ENCODE assay signal across 15 cellular contexts in the genomic region with DNA sequence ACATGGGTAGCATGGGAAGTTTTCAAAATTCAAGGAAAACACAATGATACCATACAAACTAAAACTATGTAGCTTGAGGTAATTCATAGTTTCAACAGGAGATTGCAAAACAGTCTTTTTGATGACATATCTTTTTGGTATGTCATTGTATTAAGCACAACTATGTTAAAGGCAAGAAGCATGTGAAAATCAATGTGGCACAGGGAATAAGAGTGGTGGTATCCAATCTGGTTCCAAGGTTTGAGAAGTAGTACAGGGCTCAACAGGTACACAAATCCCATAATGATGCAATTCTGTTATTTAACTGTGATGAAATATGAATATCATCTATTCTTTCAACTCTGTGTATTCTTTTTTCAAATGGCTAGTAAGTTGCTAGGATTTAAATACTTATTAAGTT. TPM values are rescaled to one million over a fixed set of nuclear protein-coding genes. Genes with fewer than 3 reads are reported as not detected.
DNase-seq lines count a peak whose midpoint lies in the region; ATAC-seq and TF ChIP-seq lines count a peak whose summit lies in the region.
"Had no signal": no experiment of that assay in that cellular context is flagged by ENCODE, and none has a peak within 500 bp of the region (broad histone marks: within the 10 kb centered on the region; RNA-seq: fewer than 3 reads in every experiment).

No MANE protein-coding gene starts in this region.

- H3K36me3 ChIP-seq in mesenchymal stem cell (ENCODE audit: control insufficient read depth in 1 of 2, insufficient read depth in 2 of 2, low read depth in 1 of 2, low read length in 2 of 2) = no peaks in the 10 kb centered on the region
- H3K36me3 ChIP-seq in HAP-1 (replicated peaks) = no peaks in the 10 kb centered on the region
- H3K36me3 ChIP-seq: neutrophil had no signal

- H4K8ac ChIP-seq in mesenchymal stem cell (ENCODE audit: low read length) = no peak overlapping the region

- no peak overlapping the region for H3K9ac ChIP-seq in mesenchymal stem cell (ENCODE audit: low read length)

- H3K4ac ChIP-seq in mesenchymal stem cell (ENCODE audit: low read depth in 1 of 2, low read length in 2 of 2) = no peak overlapping the region

- no peak overlapping the region for H3K4me3 Mint-ChIP-seq in endothelial cell (ENCODE audit: unreplicated experiment)
- H3K4me3 Mint-ChIP-seq: CD4-positive, alpha-beta memory T cell had no signal

- no peak overlapping the region for H3K4me2 ChIP-seq in mesenchymal stem cell (ENCODE audit: low read length, poor library complexity, severe bottlenecking)

- no peak overlapping the region for H3K23ac ChIP-seq in mesenchymal stem cell (ENCODE audit: low read length in 2 of 2)

- no peak overlapping the region for H3K4me3 ChIP-seq in choroid plexus epithelial cell (ENCODE audit: low read depth, low read length)
- peak overlapping the region in 1 of 2 experiments; percentile 23 for H3K4me3 ChIP-seq in mesenchymal stem cell (ENCODE audit: insufficient read depth in 1 of 2, low read depth in 1 of 2, low read length in 2 of 2)
- H3K4me3 ChIP-seq in HAP-1 = no peak overlapping the region

- H3K27me3 ChIP-seq in mesenchymal stem cell (ENCODE audit: control insufficient read depth in 1 of 2, insufficient read depth in 1 of 2, low read length in 2 of 2) (no peaks in the 10 kb centered on the region), HAP-1 (ENCODE audit: low read depth) (no peaks in the 10 kb centered on the region; the same call in 1 of the 2 replicates)

- no peak overlapping the region for H3K18ac ChIP-seq in mesenchymal stem cell (ENCODE audit: low read depth in 1 of 2, low read length in 2 of 2)

- H2BK120ac ChIP-seq in mesenchymal stem cell (ENCODE audit: low read depth, low read length) = no peak overlapping the region

- no peak overlapping the region for H2BK5ac ChIP-seq in mesenchymal stem cell (ENCODE audit: low read depth, low read length, poor library complexity, severe bottlenecking)

- H3K79me1 ChIP-seq in mesenchymal stem cell (replicated peaks; ENCODE audit: low read length, poor library complexity, severe bottlenecking) = no peaks in the 10 kb centered on the region

- no peaks in the 10 kb centered on the region for H3K36me3 Mint-ChIP-seq in endothelial cell (ENCODE audit: low read depth, unreplicated experiment)
- H3K36me3 Mint-ChIP-seq: CD4-positive, alpha-beta memory T cell had no signal

- H3K4me1 ChIP-seq in mesenchymal stem cell (ENCODE audit: control insufficient read depth, insufficient read depth, low read depth, low read length) (no peaks in the 10 kb centered on the region), HAP-1 (no peaks in the 10 kb centered on the region)

- ATAC-seq in GM19023 (IDR thresholded peaks at IDR 0.05; ENCODE audit: unreplicated experiment) = no peak
- no peak for ATAC-seq in stimulated activated naive CD8-positive, alpha-beta T cell treated with anti-CD3 and anti-CD28 coated beads, Interleukin-15, Interleukin-2, amounts not matched to agents 100 U/mL and 50 U/mL, for 24 hours

- no peak overlapping the region for H2BK15ac ChIP-seq in mesenchymal stem cell (ENCODE audit: low read depth, poor library complexity, severe bottlenecking)

- no peak overlapping the region for H2AK5ac ChIP-seq in mesenchymal stem cell (ENCODE audit: low read length, severe bottlenecking)

- DNase-seq in ELR (ENCODE audit: low read depth) = peak; percentile 88
- peak; percentile 25 for DNase-seq in RKO (ENCODE audit: low spot score)
- DNase-seq in choroid plexus epithelial cell (ENCODE audit: low read depth) = peak; percentile 81
- DNase-seq in mesenchymal stem cell = peak; percentile 61
- DNase-seq in endothelial cell (ENCODE audit: low spot score) = no peak
- no peak for DNase-seq in HAP-1 (ENCODE audit: low spot score in 2 of 2)
- no peak for DNase-seq in stimulated activated naive CD8-positive, alpha-beta T cell treated with anti-CD3 and anti-CD28 coated beads, Interleukin-15, Interleukin-2, amounts not matched to agents 100 U/mL and 50 U/mL, for 24 hours
- DNase-seq: activated CD4-positive, alpha-beta T cell treated with anti-CD3 and anti-CD28 coated beads for 4 hours; activated T-cell treated with anti-CD3 and anti-CD28 coated beads, Interleukin-2, amount 50 U/mL, for 48 hours; amniotic stem cell; CD4-positive, alpha-beta memory T cell; substantia nigra had no signal

- in situ Hi-C loops in HAP-1 (cut with MboI; ENCODE audit: low sequenced_read_pairs) = no loop called here

- no peak overlapping the region for H3K14ac ChIP-seq in mesenchymal stem cell (ENCODE audit: low read length in 2 of 2)

- H3K27ac ChIP-seq in mesenchymal stem cell (ENCODE audit: low read length, poor library complexity, severe bottlenecking) = peak overlapping the region; percentile 40
- H3K27ac ChIP-seq: neutrophil had no signal

- no peak overlapping the region for H4K91ac ChIP-seq in mesenchymal stem cell (ENCODE audit: low read length)

- H3K9me3 ChIP-seq in mesenchymal stem cell (ENCODE audit: control insufficient read depth, low read length) (no peaks in the 10 kb centered on the region), HAP-1 (no peaks in the 10 kb centered on the region)
- H3K9me3 ChIP-seq: neutrophil had no signal

- TF ChIP-seq CTCF in choroid plexus epithelial cell (conservative IDR thresholded peaks at IDR 0.05; ENCODE audit: low read depth, low read length) (no peak), endothelial cell (IDR thresholded peaks at IDR 0.05; ENCODE audit: unreplicated experiment) (no peak)

- no peaks in the 10 kb centered on the region for H3K27me3 Mint-ChIP-seq in endothelial cell (ENCODE audit: unreplicated experiment)

- H3K9me3 Mint-ChIP-seq in endothelial cell (ENCODE audit: unreplicated experiment) = no peaks in the 10 kb centered on the region

- H3K4me1 Mint-ChIP-seq in endothelial cell (ENCODE audit: unreplicated experiment) = no peaks in the 10 kb centered on the region
- H3K4me1 Mint-ChIP-seq: CD4-positive, alpha-beta memory T cell had no signal

- no peak overlapping the region for H2BK12ac ChIP-seq in mesenchymal stem cell (ENCODE audit: low read length in 2 of 2)

- H2AFZ ChIP-seq in mesenchymal stem cell (ENCODE audit: low read depth, low read length) = no peak overlapping the region

- H3K27ac Mint-ChIP-seq in endothelial cell (ENCODE audit: unreplicated experiment) = no peak overlapping the region
- H3K27ac Mint-ChIP-seq: CD4-positive, alpha-beta memory T cell had no signal

RNA-seq across cellular contexts. Expression of gene DLX2, which starts 16.4 kb away (rescaled TPM):
- 0.01 TPM for polyA plus RNA-seq in mesenchymal stem cell (2013, experiment 1 of 2)
- 0.01 TPM for polyA plus RNA-seq in mesenchymal stem cell (2013, experiment 2 of 2)
- 0.28 TPM for total RNA-seq in endothelial cell (ENCODE audit: unreplicated experiment)
- total RNA-seq: CD4-positive, alpha-beta memory T cell; T-helper 1 cell treated with Interleukin-12 subunit alpha and Interleukin-12 subunit beta and Interleukin-4 antibody, amounts not matched to agents 30 ng/mL and 1 ng/mL, for 36 hours had no signal
- polyA plus RNA-seq: CD4-positive, alpha-beta memory T cell had no signal

RNA-seq across cellular contexts. Expression of gene DLX1, which starts 33.8 kb away (rescaled TPM):
- polyA plus RNA-seq in mesenchymal stem cell (2013, experiment 1 of 2) = 0.04 TPM
- 0.08 TPM for polyA plus RNA-seq in mesenchymal stem cell (2013, experiment 2 of 2)
- 0.87 TPM for total RNA-seq in endothelial cell (ENCODE audit: unreplicated experiment)
- total RNA-seq: CD4-positive, alpha-beta memory T cell; T-helper 1 cell treated with Interleukin-12 subunit alpha and Interleukin-12 subunit beta and Interleukin-4 antibody, amounts not matched to agents 30 ng/mL and 1 ng/mL, for 36 hours had no signal
- polyA plus RNA-seq: CD4-positive, alpha-beta memory T cell had no signal

Comparison
In these comparisons a context has a peak if more than half of its experiments do, and no peak if none do; other contexts are left out.
1. DNase-seq: peak in ELR (single experiment), RKO (single experiment), choroid plexus epithelial cell (single experiment) and mesenchymal stem cell (single experiment); none in endothelial cell (single experiment), HAP-1 (0 of 2) and stimulated activated naive CD8-positive, alpha-beta T cell treated with anti-CD3 and anti-CD28 coated beads, Interleukin-15, Interleukin-2, amounts not matched to agents 100 U/mL and 50 U/mL, for 24 hours (single experiment).